Comparison of ENCODE assay signal across 24 cellular contexts in the genomic region with DNA sequence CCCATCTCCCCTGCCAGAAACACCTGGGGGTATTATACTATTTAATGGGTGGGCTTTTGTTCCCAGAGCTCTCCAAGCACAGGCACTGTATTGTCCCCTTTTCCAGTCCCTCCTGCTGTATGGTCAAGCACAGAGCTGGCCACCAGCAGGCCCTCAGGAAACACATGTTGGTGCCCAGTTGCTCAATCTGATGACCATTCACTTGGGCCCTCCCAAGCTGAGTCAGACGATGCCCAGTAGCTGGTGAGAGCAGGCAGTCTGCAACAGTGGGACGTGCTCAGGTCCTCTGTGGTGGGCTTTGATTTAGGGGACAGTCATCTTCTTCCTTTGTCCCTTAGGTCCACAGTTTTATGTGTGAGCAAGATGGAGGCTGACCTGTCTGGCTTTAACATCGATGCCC. TPM values are rescaled to one million over a fixed set of nuclear protein-coding genes. Genes with fewer than 3 reads are reported as not detected.
DNase-seq lines count a peak whose midpoint lies in the region; ATAC-seq and TF ChIP-seq lines count a peak whose summit lies in the region.
"Had no signal": no experiment of that assay in that cellular context is flagged by ENCODE, and none has a peak within 500 bp of the region (broad histone marks: within the 10 kb centered on the region; RNA-seq: fewer than 3 reads in every experiment).

No MANE protein-coding gene starts in this region.

- no peaks in the 10 kb centered on the region for H3K36me3 ChIP-seq in GM23248 (ENCODE audit: low read depth)
- H3K36me3 ChIP-seq in gastroesophageal sphincter: peaks cover 0 to 25% of the 10 kb centered on the region in 2 donors

- no peak overlapping the region for H3K4me2 ChIP-seq in GM23248 (ENCODE audit: unreplicated experiment)
- H3K4me2 ChIP-seq: BLaER1 had no signal

- H3K4me3 ChIP-seq in GM23248 (no peak overlapping the region), gastroesophageal sphincter (no peak overlapping the region)
- H3K4me3 ChIP-seq: BLaER1, cardiac muscle cell, GM12878, K562, lower lobe of right lung, pancreas had no signal

- H3F3A ChIP-seq in GM23248 (ENCODE audit: insufficient read depth): no peaks in the 10 kb centered on the region

- H3K27me3 ChIP-seq in GM23248 (replicated peaks; ENCODE audit: insufficient read depth) (no peaks in the 10 kb centered on the region), gastroesophageal sphincter (no peaks in the 10 kb centered on the region)
- H3K27me3 ChIP-seq: BLaER1, cardiac muscle cell, pancreas had no signal

- no peak for TF ChIP-seq CTCF in RWPE1 (conservative IDR thresholded peaks at IDR 0.05; ENCODE audit: low read depth)
- TF ChIP-seq CTCF in gastroesophageal sphincter (IDR thresholded peaks at IDR 0.05): no peak

- no peaks in the 10 kb centered on the region for H3K79me2 ChIP-seq in GM23248 (ENCODE audit: insufficient read depth)

- no peak overlapping the region for H3K9ac ChIP-seq in GM23248
- H3K9ac ChIP-seq: BLaER1 had no signal

- no peak overlapping the region for H2AFZ ChIP-seq in GM23248

- CTCF ChIA-PET in RWPE1 (lab: Yijun Ruan, JAX): interaction anchor here (2.0 kb wide), 1 partner anchor 176 kb away, joined by 13 read pairs; no protein-coding TSS in a partner anchor

- no peak for TF ChIP-seq EP300 in gastroesophageal sphincter (IDR thresholded peaks at IDR 0.05)

- no peak for TF ChIP-seq POLR2A in gastroesophageal sphincter (IDR thresholded peaks at IDR 0.05)

- 0 out of 2 replicates have a peak, but pooled peaks cover 4% of the 10 kb centered on the region for H3K4me1 ChIP-seq in GM23248 (ENCODE audit: insufficient read depth)
- peaks cover 0 to 12% (median 4%) of the 10 kb centered on the region in 3 donors for H3K4me1 ChIP-seq in gastroesophageal sphincter
- H3K4me1 ChIP-seq: pancreas had no signal

- no peaks in the 10 kb centered on the region for H4K20me1 ChIP-seq in GM23248 (ENCODE audit: insufficient read depth)

- WGBS in GM23248 (ENCODE audit: low coverage in 1 of 2, low lambda C conversion rate in 2 of 2, missing lambda C conversion rate in 2 of 2), 2 experiments: 55 to 56% methylated on average over 3 of the region's 3 CpGs
- no CpG with 5 or more reads among the region's 3 CpGs for WGBS in gastroesophageal sphincter (ENCODE audit: low coverage in 1 of 2), 2 donors

- POLR2A ChIA-PET in RWPE1 (lab: Yijun Ruan, JAX; ENCODE audit: low non-redundant PET): interaction anchor here (0.6 kb wide), 1 partner anchor 641 kb away, joined by 4 read pairs; no protein-coding TSS in a partner anchor

- in situ Hi-C loops in GM23248 (cut with MboI): loop anchor here (5.0 to 25.0 kb wide), 3 partner anchors 106 to 336 kb away; no protein-coding TSS in a partner anchor

- H3K9me3 ChIP-seq in GM23248 (ENCODE audit: low read depth) (no peaks in the 10 kb centered on the region), gastroesophageal sphincter (no peaks in the 10 kb centered on the region)
- H3K9me3 ChIP-seq: lower lobe of right lung, pancreas had no signal

- ATAC-seq in gastroesophageal sphincter (peak; percentile 32), HG03460 (IDR thresholded peaks at IDR 0.05; ENCODE audit: unreplicated experiment) (no peak), HG03045 (IDR thresholded peaks at IDR 0.05; ENCODE audit: unreplicated experiment) (no peak), GM21737 (IDR thresholded peaks at IDR 0.05; ENCODE audit: unreplicated experiment) (no peak)
- ATAC-seq: activated T-helper 17 cell treated with anti-CD3 and anti-CD28 coated beads, Interleukin-2, amount 50 U/mL, for 72 hours; GM12878; K562; lower lobe of right lung had no signal

- DNase-seq in GM23248 (peak; percentile 79), RWPE1 (ENCODE audit: low spot score) (no peak), renal cortical epithelial cell (ENCODE audit: low read depth) (peak; percentile 62)
- no peak for DNase-seq in stimulated activated CD4-positive, alpha-beta T cell treated with anti-CD3 and anti-CD28 coated beads, Interleukin-1b, Interleukin-23, amount 100 ng/mL, for 48 hours
- DNase-seq: activated CD4-positive, alpha-beta T cell treated with anti-CD3 and anti-CD28 coated beads for 48 hours; Calu3; GDM1; immature natural killer cell; lower lobe of right lung; NCI-H1092; NCI-H2081; NCI-H510A treated with DMSO at 0.1 percent for 48 hours; small intestine; stimulated activated CD4-positive, alpha-beta T cell treated with anti-CD3 and anti-CD28 coated beads, Interleukin-4, amount 100 ng/mL, for 1 hour had no signal

- H3K9me2 ChIP-seq in GM23248 (ENCODE audit: insufficient read depth): no peaks in the 10 kb centered on the region

- H3K27ac ChIP-seq in GM23248 (no peak overlapping the region), RWPE1 (peak overlapping the region; percentile 8), gastroesophageal sphincter (no peak overlapping the region)
- H3K27ac ChIP-seq: BLaER1, cardiac muscle cell, lower lobe of right lung, pancreas had no signal

RNA-seq across cellular contexts. Expression of gene SFXN2, which starts 11.8 kb away (rescaled TPM):
- 0.51 and 1.1 TPM in 2 replicates for total RNA-seq in GM23248 (2014; rRNA removed; shearing (Covaris generic))
- 1.7 and 1.9 TPM in 2 replicates for polyA plus RNA-seq in GM23248 (2016; fragmentation: Nextera tagmentation; extraction: Ambion mirVana)
- total RNA-seq in gastroesophageal sphincter (1 to 10 TPM in 2 of 4 donors, under 1 TPM in 2; 0.45 to 3.2 (median 1.2) TPM), renal cortical epithelial cell (5.1 and 5.6 TPM in 2 replicates)

RNA-seq across cellular contexts. Expression of gene ARL3, which starts 12.1 kb away (rescaled TPM):
- 3.8 and 5.9 TPM in 2 replicates for total RNA-seq in GM23248 (2014; rRNA removed; shearing (Covaris generic))
- 22.7 and 24.1 TPM in 2 replicates for polyA plus RNA-seq in GM23248 (2016; fragmentation: Nextera tagmentation; extraction: Ambion mirVana)
- 1 to 10 TPM; 7.1 to 9.8 (median 9.1) TPM for total RNA-seq in gastroesophageal sphincter
- total RNA-seq in renal cortical epithelial cell: 7.8 and 9.7 TPM in 2 replicates

RNA-seq across cellular contexts. Expression of gene WBP1L, which starts 17.5 kb away (rescaled TPM):
- total RNA-seq in GM23248 (2014; rRNA removed; shearing (Covaris generic)): 42.7 and 57.4 TPM in 2 replicates
- 21.1 and 23.0 TPM in 2 replicates for polyA plus RNA-seq in GM23248 (2016; fragmentation: Nextera tagmentation; extraction: Ambion mirVana)
- 100 to 1,000 TPM; 125 to 142 (median 132) TPM for total RNA-seq in gastroesophageal sphincter
- total RNA-seq in renal cortical epithelial cell: 45.0 and 79.7 TPM in 2 replicates

Comparison
In these comparisons a context has a peak if more than half of its experiments do, and no peak if none do; other contexts are left out.
1. DNase-seq: peak in GM23248 (single experiment) and renal cortical epithelial cell (single experiment); none in RWPE1 (single experiment) and stimulated activated CD4-positive, alpha-beta T cell treated with anti-CD3 and anti-CD28 coated beads, Interleukin-1b, Interleukin-23, amount 100 ng/mL, for 48 hours (single experiment).